In the genomic region with DNA sequence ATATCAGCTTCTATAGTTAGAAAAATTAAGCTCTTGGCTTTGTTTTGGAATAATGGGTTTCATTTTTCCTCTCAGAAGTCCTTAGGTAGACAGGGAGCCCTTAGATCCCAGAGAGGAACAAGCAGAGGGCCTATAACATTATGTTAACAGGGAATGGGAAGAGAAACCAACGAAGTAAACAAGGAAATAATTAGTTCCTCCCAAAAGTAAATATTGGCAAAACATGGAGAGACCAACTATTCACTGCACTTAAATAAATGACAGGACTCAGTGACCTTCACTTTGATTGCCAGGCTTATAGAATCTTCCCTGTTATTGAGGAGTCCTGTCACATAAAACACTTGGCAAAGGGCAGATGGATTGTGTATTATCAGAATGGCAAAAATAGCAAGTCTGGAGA, we compare ENCODE assay signal across 23 cellular contexts. TPM values are rescaled to one million over a fixed set of nuclear protein-coding genes. Genes with fewer than 3 reads are reported as not detected.
DNase-seq lines count a peak whose midpoint lies in the region; TF ChIP-seq lines count a peak whose summit lies in the region.
"Had no signal": no experiment of that assay in that cellular context is flagged by ENCODE, and none has a peak within 500 bp of the region (broad histone marks: within the 10 kb centered on the region; RNA-seq: fewer than 3 reads in every experiment).

No MANE protein-coding gene starts in this region.

- peak; percentile 4 for DNase-seq in activated CD4-positive, alpha-beta T cell treated with anti-CD3 and anti-CD28 coated beads, Interleukin-2, amount 10 ng/mL, durations not matched to agents 24 days and 14 days
- DNase-seq in activated CD4-positive, alpha-beta T cell treated with anti-CD3 and anti-CD28 coated beads, Interleukin-2, amount 50 U/mL, for 1 hour, result no peak
- DNase-seq in breast epithelium (ENCODE audit: low spot score in 2 of 2) (no peak), osteoblast (ENCODE audit: insufficient read length, low spot score, missing footprints) (no peak), GOT3 (lab: John Stamatoyannopoulos, UW) (no peak), testis (no peak), kidney glomerular epithelial cell (lab: John Stamatoyannopoulos, UW) (no peak)
- DNase-seq in NK-92 treated with Interleukin-12 subunit alpha and Interleukin-12 subunit beta, amount 100 ng/mL, for 24 hours (lab: John Stamatoyannopoulos, UW), result no peak
- DNase-seq: activated CD8-positive, alpha-beta T cell treated with anti-CD3 and anti-CD28 coated beads for 36 hours; activated T-cell treated with anti-CD3 and anti-CD28 coated beads, Interleukin-2, amount 50 U/mL, for 72 hours; CD4-positive, alpha-beta T cell; DMS79; dorsolateral prefrontal cortex; head of caudate nucleus; left ventricle myocardium superior; naive B cell; NCI-H1930; NCI-H510A; pancreas; stimulated activated CD4-positive, alpha-beta T cell treated with anti-CD3 and anti-CD28 coated beads, Interleukin-4, amount 100 ng/mL, for 24 hours; T-helper 1 cell had no signal

- peaks cover 22% of the 10 kb centered on the region for H3K4me1 Mint-ChIP-seq in activated CD4-positive, alpha-beta T cell treated with anti-CD3 and anti-CD28 coated beads, Interleukin-2, amount 10 ng/mL, durations not matched to agents 24 days and 14 days

- no peak overlapping the region for H3K27ac Mint-ChIP-seq in activated CD4-positive, alpha-beta T cell treated with anti-CD3 and anti-CD28 coated beads, Interleukin-2, amount 10 ng/mL, durations not matched to agents 24 days and 14 days
- H3K27ac Mint-ChIP-seq: activated CD8-positive, alpha-beta T cell treated with anti-CD3 and anti-CD28 coated beads for 36 hours; activated naive CD8-positive, alpha-beta T cell; activated T-cell treated with anti-CD3 and anti-CD28 coated beads, Interleukin-2, amount 50 U/mL, for 72 hours; CD4-positive, alpha-beta T cell had no signal

- H3K36me3 Mint-ChIP-seq in activated CD4-positive, alpha-beta T cell treated with anti-CD3 and anti-CD28 coated beads, Interleukin-2, amount 10 ng/mL, durations not matched to agents 24 days and 14 days (ENCODE audit: low read depth), result no peaks in the 10 kb centered on the region
- H3K36me3 Mint-ChIP-seq: activated naive CD8-positive, alpha-beta T cell; naive B cell had no signal

- WGBS in testis, 2 donors, result 45 to 54% methylated on average over 1 of the region's 1 CpG

- no peak overlapping the region for H3K4me3 Mint-ChIP-seq in activated CD4-positive, alpha-beta T cell treated with anti-CD3 and anti-CD28 coated beads, Interleukin-2, amount 10 ng/mL, durations not matched to agents 24 days and 14 days
- H3K4me3 Mint-ChIP-seq: activated CD8-positive, alpha-beta T cell treated with anti-CD3 and anti-CD28 coated beads for 36 hours; activated naive CD8-positive, alpha-beta T cell; activated T-cell treated with anti-CD3 and anti-CD28 coated beads, Interleukin-2, amount 50 U/mL, for 72 hours; CD4-positive, alpha-beta T cell had no signal

- peaks cover 99% of the 10 kb centered on the region for H3K79me2 ChIP-seq in osteoblast (ENCODE audit: insufficient read depth, low read length)

- no peaks in the 10 kb centered on the region for H3K9me3 Mint-ChIP-seq in activated CD4-positive, alpha-beta T cell treated with anti-CD3 and anti-CD28 coated beads, Interleukin-2, amount 10 ng/mL, durations not matched to agents 24 days and 14 days
- H3K9me3 Mint-ChIP-seq: activated CD8-positive, alpha-beta T cell treated with anti-CD3 and anti-CD28 coated beads for 36 hours; activated T-cell treated with anti-CD3 and anti-CD28 coated beads, Interleukin-2, amount 50 U/mL, for 72 hours; CD4-positive, alpha-beta T cell; naive B cell had no signal

- H3K4me3 ChIP-seq in breast epithelium, result peak overlapping the region in 1 of 3 donors; percentile 98
- H3K4me3 ChIP-seq in osteoblast (ENCODE audit: insufficient read depth, low read length), result peak overlapping the region; percentile 49
- H3K4me3 ChIP-seq in testis, result no peak overlapping the region
- H3K4me3 ChIP-seq: dorsolateral prefrontal cortex, K562, pancreas had no signal

- H3K4me2 ChIP-seq in osteoblast (ENCODE audit: insufficient read depth, low read length), result peak overlapping the region; percentile 84

- peaks cover 42% of the 10 kb centered on the region for H3K27me3 Mint-ChIP-seq in activated CD4-positive, alpha-beta T cell treated with anti-CD3 and anti-CD28 coated beads, Interleukin-2, amount 10 ng/mL, durations not matched to agents 24 days and 14 days

- H3K4me1 ChIP-seq in breast epithelium (peaks cover 19 to 21% of the 10 kb centered on the region in 2 donors), osteoblast (ENCODE audit: insufficient read depth, low read length) (peaks cover 66% of the 10 kb centered on the region), testis (peaks cover 19% of the 10 kb centered on the region)

- H3K27me3 ChIP-seq in breast epithelium, result no peaks in the 10 kb centered on the region
- no peaks in the 10 kb centered on the region for H3K27me3 ChIP-seq in osteoblast (ENCODE audit: insufficient read depth, low read length)
- H3K27me3 ChIP-seq in testis, result no peaks in the 10 kb centered on the region
- H3K27me3 ChIP-seq: dorsolateral prefrontal cortex, pancreas had no signal

- H3K9me3 ChIP-seq in breast epithelium (no peaks in the 10 kb centered on the region), osteoblast (ENCODE audit: low read depth, low read length) (no peaks in the 10 kb centered on the region), testis (no peaks in the 10 kb centered on the region)
- H3K9me3 ChIP-seq: pancreas had no signal

- TF ChIP-seq POLR2A in breast epithelium (IDR thresholded peaks at IDR 0.05) (no peak), testis (IDR thresholded peaks at IDR 0.05) (no peak)

- H3K27ac ChIP-seq in breast epithelium (peak overlapping the region; percentile 93 to 98), osteoblast (ENCODE audit: low read depth, low read length) (peak overlapping the region; percentile 94), testis (no peak overlapping the region)
- H3K27ac ChIP-seq: pancreas had no signal

- H4K20me1 ChIP-seq in osteoblast (ENCODE audit: insufficient read depth, low read length), result peaks cover 72% of the 10 kb centered on the region

- no peak overlapping the region for H2AFZ ChIP-seq in osteoblast (ENCODE audit: low read length)

- no peaks in the 10 kb centered on the region for H3K36me3 ChIP-seq in breast epithelium
- peaks cover 52% of the 10 kb centered on the region for H3K36me3 ChIP-seq in osteoblast (ENCODE audit: insufficient read depth, low read length)
- no peaks in the 10 kb centered on the region for H3K36me3 ChIP-seq in testis (ENCODE audit: low read depth, missing control alignments)
- H3K36me3 ChIP-seq: pancreas had no signal

- TF ChIP-seq CTCF in breast epithelium (IDR thresholded peaks at IDR 0.05) (no peak), osteoblast (IDR thresholded peaks at IDR 0.05; ENCODE audit: extremely low read depth, low read depth, low read length) (no peak), testis (IDR thresholded peaks at IDR 0.05) (no peak)

- intact Hi-C loops in activated CD4-positive, alpha-beta T cell treated with anti-CD3 and anti-CD28 coated beads, Interleukin-2, amount 10 ng/mL, durations not matched to agents 24 days and 14 days (cut with micrococcal nuclease), result no loop called here
- intact Hi-C loops in breast epithelium (cut with DNase I; ENCODE audit: low total_unique reads), result no loop called here
- intact Hi-C loops in testis (cut with DNase I; ENCODE audit: low total_unique reads), result no loop called here

RNA-seq across cellular contexts. Expression of gene CRIM1, which starts 5.3 kb away (rescaled TPM):
- total RNA-seq in activated CD4-positive, alpha-beta T cell treated with anti-CD3 and anti-CD28 coated beads, Interleukin-2, amount 10 ng/mL, durations not matched to agents 24 days and 14 days, result 16.8 and 19.0 TPM in 2 replicates
- total RNA-seq in breast epithelium (100 to 1,000 TPM; 166 to 187 (median 178) TPM), osteoblast (321 and 362 TPM in 2 replicates), testis (10 to 100 TPM; 68.4 to 94.1 TPM)
- polyA plus RNA-seq in testis (ENCODE audit: insufficient read depth, low read depth, low replicate concordance), result 38.2 TPM

Comparison
In these comparisons a context has a peak if more than half of its experiments do, and no peak if none do; other contexts are left out.
1. H3K27ac ChIP-seq: peak in breast epithelium (2 of 2) and osteoblast (single experiment); none in testis (0 of 2).